In the genomic region with DNA sequence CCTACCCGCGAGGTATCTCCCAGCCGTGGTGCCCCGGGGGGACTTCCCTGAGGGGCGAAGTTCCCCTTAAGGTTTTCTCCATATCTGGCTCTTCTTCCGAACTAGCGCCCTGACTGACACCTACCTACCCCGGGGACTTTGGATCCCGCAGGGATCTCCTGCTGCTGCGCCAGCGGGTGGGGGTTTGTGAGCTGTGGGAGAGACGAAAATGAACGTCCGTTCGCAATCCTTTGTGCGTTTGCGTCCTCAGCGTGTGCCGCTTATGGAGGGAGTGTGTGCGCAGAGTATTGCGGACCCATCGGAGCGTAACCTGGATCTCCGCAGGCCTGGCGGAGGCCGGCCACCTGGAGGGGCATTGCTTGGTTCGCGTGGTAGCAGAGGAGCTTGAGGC, we compare ENCODE assay signal across 1 cellular context.
TF ChIP-seq lines count a peak whose summit lies in the region.

No MANE protein-coding gene starts in this region.

TF ChIP-seq in HEK293, 187 proteins besides CTCF, POLR2A, EP300 and RAD21 (continued from another document and continues in another):
- TF ChIP-seq, protein P1, sequence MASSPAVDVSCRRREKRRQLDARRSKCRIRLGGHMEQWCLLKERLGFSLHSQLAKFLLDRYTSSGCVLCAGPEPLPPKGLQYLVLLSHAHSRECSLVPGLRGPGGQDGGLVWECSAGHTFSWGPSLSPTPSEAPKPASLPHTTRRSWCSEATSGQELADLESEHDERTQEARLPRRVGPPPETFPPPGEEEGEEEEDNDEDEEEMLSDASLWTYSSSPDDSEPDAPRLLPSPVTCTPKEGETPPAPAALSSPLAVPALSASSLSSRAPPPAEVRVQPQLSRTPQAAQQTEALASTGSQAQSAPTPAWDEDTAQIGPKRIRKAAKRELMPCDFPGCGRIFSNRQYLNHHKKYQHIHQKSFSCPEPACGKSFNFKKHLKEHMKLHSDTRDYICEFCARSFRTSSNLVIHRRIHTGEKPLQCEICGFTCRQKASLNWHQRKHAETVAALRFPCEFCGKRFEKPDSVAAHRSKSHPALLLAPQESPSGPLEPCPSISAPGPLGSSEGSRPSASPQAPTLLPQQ (tag by site-specific recombination; IDR thresholded peaks at IDR 0.05), result no peak
- TF ChIP-seq ZNF174 (tag by site-specific recombination; IDR thresholded peaks at IDR 0.05) (no peak), GLIS2 (tag by site-specific recombination; IDR thresholded peaks at IDR 0.05) (peak; percentile 72; the same call in 1 of the 2 replicates), RBAK (tag by site-specific recombination; IDR thresholded peaks at IDR 0.05) (no peak), ZNF433 (tag by site-specific recombination; IDR thresholded peaks at IDR 0.05; ENCODE audit: low read depth) (no peak), ZNF544 (tag by site-specific recombination; IDR thresholded peaks at IDR 0.05) (no peak), GLIS1 (tag by site-specific recombination; IDR thresholded peaks at IDR 0.05) (peak; percentile 71), ZNF747 (tag by site-specific recombination; IDR thresholded peaks at IDR 0.05) (no peak), ZIC2 (tag by site-specific recombination; IDR thresholded peaks at IDR 0.05) (peak; percentile 97), ZNF555 (tag by site-specific recombination; conservative IDR thresholded peaks at IDR 0.05) (no peak), SP2 (tag by site-specific recombination; IDR thresholded peaks at IDR 0.05) (no peak), ZNF423 (tag by site-specific recombination; IDR thresholded peaks at IDR 0.05) (peak; percentile 95), ZNF629 (tag by site-specific recombination; IDR thresholded peaks at IDR 0.05) (no peak), ZNF701 (tag by site-specific recombination; IDR thresholded peaks at IDR 0.05) (no peak), ZNF654 (tag by site-specific recombination; IDR thresholded peaks at IDR 0.05; ENCODE audit: low read depth) (no peak), ZNF335 (tag by site-specific recombination; conservative IDR thresholded peaks at IDR 0.05) (peak; percentile 93), ZNF121 (tag by site-specific recombination; IDR thresholded peaks at IDR 0.05) (no peak), ZNF792 (tag by site-specific recombination; IDR thresholded peaks at IDR 0.05) (no peak), ZBTB20 (tag by site-specific recombination; IDR thresholded peaks at IDR 0.05) (no peak), YY1 (tag by site-specific recombination; IDR thresholded peaks at IDR 0.05) (no peak), ZNF292 (tag by site-specific recombination; IDR thresholded peaks at IDR 0.05; ENCODE audit: borderline replicate concordance, low read depth) (no peak), ZSCAN16 (tag by site-specific recombination; IDR thresholded peaks at IDR 0.05) (no peak), ZNF24 (tag by site-specific recombination; IDR thresholded peaks at IDR 0.05) (no peak), HOXD13 (CRISPR knock-in tag; IDR thresholded peaks at IDR 0.05; ENCODE audit: borderline replicate concordance) (peak; percentile 53; the same call in 1 of the 2 replicates), ZNF670 (tag by site-specific recombination; IDR thresholded peaks at IDR 0.05; ENCODE audit: low read depth) (no peak), ZNF248 (tag by site-specific recombination; IDR thresholded peaks at IDR 0.05) (no peak), ZNF510 (tag by site-specific recombination; IDR thresholded peaks at IDR 0.05; ENCODE audit: insufficient replicate concordance) (no peak), ZBTB1 (tag by site-specific recombination; IDR thresholded peaks at IDR 0.05) (peak; percentile 54; the same call in 1 of the 2 replicates), MEIS1 (CRISPR knock-in tag; IDR thresholded peaks at IDR 0.05; ENCODE audit: borderline replicate concordance) (no peak; the same call in 1 of the 2 replicates), ZNF146 (tag by site-specific recombination; IDR thresholded peaks at IDR 0.05) (no peak), PRDM1 (tag by site-specific recombination; IDR thresholded peaks at IDR 0.05) (no peak), BCL11B (tag by site-specific recombination; IDR thresholded peaks at IDR 0.05; ENCODE audit: low read depth) (no peak), ZNF610 (tag by site-specific recombination; IDR thresholded peaks at IDR 0.05; ENCODE audit: borderline replicate concordance) (no peak), ZFP37 (tag by site-specific recombination; IDR thresholded peaks at IDR 0.05) (no peak), ZNF302 (tag by site-specific recombination; IDR thresholded peaks at IDR 0.05; ENCODE audit: low read depth) (no peak), ZNF2 (tag by site-specific recombination; IDR thresholded peaks at IDR 0.05) (no peak), ZNF366 (tag by site-specific recombination; conservative IDR thresholded peaks at IDR 0.05) (no peak), ZNF311 (tag by site-specific recombination; IDR thresholded peaks at IDR 0.05; ENCODE audit: borderline replicate concordance) (no peak), ZBTB17 (tag by site-specific recombination; IDR thresholded peaks at IDR 0.05) (peak; percentile 8; the same call in 1 of the 2 replicates)
- TF ChIP-seq, protein P2, sequence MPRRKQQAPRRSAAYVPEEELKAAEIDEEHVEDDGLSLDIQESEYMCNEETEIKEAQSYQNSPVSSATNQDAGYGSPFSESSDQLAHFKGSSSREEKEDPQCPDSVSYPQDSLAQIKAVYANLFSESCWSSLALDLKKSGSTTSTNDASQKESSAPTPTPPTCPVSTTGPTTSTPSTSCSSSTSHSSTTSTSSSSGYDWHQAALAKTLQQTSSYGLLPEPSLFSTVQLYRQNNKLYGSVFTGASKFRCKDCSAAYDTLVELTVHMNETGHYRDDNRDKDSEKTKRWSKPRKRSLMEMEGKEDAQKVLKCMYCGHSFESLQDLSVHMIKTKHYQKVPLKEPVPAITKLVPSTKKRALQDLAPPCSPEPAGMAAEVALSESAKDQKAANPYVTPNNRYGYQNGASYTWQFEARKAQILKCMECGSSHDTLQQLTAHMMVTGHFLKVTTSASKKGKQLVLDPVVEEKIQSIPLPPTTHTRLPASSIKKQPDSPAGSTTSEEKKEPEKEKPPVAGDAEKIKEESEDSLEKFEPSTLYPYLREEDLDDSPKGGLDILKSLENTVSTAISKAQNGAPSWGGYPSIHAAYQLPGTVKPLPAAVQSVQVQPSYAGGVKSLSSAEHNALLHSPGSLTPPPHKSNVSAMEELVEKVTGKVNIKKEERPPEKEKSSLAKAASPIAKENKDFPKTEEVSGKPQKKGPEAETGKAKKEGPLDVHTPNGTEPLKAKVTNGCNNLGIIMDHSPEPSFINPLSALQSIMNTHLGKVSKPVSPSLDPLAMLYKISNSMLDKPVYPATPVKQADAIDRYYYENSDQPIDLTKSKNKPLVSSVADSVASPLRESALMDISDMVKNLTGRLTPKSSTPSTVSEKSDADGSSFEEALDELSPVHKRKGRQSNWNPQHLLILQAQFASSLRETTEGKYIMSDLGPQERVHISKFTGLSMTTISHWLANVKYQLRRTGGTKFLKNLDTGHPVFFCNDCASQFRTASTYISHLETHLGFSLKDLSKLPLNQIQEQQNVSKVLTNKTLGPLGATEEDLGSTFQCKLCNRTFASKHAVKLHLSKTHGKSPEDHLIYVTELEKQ (tag by site-specific recombination; IDR thresholded peaks at IDR 0.05; ENCODE audit: borderline replicate concordance), result no peak
- TF ChIP-seq, protein P3, sequence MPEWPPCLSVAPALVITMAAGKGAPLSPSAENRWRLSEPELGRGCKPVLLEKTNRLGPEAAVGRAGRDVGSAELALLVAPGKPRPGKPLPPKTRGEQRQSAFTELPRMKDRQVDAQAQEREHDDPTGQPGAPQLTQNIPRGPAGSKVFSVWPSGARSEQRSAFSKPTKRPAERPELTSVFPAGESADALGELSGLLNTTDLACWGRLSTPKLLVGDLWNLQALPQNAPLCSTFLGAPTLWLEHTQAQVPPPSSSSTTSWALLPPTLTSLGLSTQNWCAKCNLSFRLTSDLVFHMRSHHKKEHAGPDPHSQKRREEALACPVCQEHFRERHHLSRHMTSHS (tag by site-specific recombination; IDR thresholded peaks at IDR 0.05), result no peak
- TF ChIP-seq, protein P4, sequence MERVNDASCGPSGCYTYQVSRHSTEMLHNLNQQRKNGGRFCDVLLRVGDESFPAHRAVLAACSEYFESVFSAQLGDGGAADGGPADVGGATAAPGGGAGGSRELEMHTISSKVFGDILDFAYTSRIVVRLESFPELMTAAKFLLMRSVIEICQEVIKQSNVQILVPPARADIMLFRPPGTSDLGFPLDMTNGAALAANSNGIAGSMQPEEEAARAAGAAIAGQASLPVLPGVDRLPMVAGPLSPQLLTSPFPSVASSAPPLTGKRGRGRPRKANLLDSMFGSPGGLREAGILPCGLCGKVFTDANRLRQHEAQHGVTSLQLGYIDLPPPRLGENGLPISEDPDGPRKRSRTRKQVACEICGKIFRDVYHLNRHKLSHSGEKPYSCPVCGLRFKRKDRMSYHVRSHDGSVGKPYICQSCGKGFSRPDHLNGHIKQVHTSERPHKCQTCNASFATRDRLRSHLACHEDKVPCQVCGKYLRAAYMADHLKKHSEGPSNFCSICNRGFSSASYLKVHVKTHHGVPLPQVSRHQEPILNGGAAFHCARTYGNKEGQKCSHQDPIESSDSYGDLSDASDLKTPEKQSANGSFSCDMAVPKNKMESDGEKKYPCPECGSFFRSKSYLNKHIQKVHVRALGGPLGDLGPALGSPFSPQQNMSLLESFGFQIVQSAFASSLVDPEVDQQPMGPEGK (tag by site-specific recombination; IDR thresholded peaks at IDR 0.05), result 0 out of 2 replicates have a peak, but pooled peaks have one; percentile 32
- TF ChIP-seq, protein P5, sequence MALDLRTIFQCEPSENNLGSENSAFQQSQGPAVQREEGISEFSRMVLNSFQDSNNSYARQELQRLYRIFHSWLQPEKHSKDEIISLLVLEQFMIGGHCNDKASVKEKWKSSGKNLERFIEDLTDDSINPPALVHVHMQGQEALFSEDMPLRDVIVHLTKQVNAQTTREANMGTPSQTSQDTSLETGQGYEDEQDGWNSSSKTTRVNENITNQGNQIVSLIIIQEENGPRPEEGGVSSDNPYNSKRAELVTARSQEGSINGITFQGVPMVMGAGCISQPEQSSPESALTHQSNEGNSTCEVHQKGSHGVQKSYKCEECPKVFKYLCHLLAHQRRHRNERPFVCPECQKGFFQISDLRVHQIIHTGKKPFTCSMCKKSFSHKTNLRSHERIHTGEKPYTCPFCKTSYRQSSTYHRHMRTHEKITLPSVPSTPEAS (tag by site-specific recombination; IDR thresholded peaks at IDR 0.05), result peak; percentile 47
- TF ChIP-seq, protein P6, sequence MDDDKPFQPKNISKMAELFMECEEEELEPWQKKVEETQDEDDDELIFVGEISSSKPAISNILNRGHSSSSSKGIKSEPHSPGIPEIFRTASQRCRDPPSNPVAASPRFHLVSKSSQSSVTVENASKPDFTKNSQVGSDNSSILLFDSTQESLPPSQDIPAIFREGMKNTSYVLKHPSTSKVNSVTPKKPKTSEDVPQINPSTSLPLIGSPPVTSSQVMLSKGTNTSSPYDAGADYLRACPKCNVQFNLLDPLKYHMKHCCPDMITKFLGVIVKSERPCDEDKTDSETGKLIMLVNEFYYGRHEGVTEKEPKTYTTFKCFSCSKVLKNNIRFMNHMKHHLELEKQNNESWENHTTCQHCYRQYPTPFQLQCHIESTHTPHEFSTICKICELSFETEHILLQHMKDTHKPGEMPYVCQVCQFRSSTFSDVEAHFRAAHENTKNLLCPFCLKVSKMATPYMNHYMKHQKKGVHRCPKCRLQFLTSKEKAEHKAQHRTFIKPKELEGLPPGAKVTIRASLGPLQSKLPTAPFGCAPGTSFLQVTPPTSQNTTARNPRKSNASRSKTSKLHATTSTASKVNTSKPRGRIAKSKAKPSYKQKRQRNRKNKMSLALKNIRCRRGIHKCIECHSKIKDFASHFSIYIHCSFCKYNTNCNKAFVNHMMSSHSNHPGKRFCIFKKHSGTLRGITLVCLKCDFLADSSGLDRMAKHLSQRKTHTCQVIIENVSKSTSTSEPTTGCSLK (tag by site-specific recombination; IDR thresholded peaks at IDR 0.05), result no peak
- TF ChIP-seq, protein P7, sequence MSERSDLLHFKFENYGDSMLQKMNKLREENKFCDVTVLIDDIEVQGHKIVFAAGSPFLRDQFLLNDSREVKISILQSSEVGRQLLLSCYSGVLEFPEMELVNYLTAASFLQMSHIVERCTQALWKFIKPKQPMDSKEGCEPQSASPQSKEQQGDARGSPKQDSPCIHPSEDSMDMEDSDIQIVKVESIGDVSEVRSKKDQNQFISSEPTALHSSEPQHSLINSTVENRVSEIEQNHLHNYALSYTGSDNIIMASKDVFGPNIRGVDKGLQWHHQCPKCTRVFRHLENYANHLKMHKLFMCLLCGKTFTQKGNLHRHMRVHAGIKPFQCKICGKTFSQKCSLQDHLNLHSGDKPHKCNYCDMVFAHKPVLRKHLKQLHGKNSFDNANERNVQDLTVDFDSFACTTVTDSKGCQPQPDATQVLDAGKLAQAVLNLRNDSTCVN (tag by site-specific recombination; optimal IDR thresholded peaks at IDR 0.05), result no peak
- TF ChIP-seq, protein P8, sequence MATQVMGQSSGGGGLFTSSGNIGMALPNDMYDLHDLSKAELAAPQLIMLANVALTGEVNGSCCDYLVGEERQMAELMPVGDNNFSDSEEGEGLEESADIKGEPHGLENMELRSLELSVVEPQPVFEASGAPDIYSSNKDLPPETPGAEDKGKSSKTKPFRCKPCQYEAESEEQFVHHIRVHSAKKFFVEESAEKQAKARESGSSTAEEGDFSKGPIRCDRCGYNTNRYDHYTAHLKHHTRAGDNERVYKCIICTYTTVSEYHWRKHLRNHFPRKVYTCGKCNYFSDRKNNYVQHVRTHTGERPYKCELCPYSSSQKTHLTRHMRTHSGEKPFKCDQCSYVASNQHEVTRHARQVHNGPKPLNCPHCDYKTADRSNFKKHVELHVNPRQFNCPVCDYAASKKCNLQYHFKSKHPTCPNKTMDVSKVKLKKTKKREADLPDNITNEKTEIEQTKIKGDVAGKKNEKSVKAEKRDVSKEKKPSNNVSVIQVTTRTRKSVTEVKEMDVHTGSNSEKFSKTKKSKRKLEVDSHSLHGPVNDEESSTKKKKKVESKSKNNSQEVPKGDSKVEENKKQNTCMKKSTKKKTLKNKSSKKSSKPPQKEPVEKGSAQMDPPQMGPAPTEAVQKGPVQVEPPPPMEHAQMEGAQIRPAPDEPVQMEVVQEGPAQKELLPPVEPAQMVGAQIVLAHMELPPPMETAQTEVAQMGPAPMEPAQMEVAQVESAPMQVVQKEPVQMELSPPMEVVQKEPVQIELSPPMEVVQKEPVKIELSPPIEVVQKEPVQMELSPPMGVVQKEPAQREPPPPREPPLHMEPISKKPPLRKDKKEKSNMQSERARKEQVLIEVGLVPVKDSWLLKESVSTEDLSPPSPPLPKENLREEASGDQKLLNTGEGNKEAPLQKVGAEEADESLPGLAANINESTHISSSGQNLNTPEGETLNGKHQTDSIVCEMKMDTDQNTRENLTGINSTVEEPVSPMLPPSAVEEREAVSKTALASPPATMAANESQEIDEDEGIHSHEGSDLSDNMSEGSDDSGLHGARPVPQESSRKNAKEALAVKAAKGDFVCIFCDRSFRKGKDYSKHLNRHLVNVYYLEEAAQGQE (tag by site-specific recombination; IDR thresholded peaks at IDR 0.05), result no peak
- TF ChIP-seq, protein P9, sequence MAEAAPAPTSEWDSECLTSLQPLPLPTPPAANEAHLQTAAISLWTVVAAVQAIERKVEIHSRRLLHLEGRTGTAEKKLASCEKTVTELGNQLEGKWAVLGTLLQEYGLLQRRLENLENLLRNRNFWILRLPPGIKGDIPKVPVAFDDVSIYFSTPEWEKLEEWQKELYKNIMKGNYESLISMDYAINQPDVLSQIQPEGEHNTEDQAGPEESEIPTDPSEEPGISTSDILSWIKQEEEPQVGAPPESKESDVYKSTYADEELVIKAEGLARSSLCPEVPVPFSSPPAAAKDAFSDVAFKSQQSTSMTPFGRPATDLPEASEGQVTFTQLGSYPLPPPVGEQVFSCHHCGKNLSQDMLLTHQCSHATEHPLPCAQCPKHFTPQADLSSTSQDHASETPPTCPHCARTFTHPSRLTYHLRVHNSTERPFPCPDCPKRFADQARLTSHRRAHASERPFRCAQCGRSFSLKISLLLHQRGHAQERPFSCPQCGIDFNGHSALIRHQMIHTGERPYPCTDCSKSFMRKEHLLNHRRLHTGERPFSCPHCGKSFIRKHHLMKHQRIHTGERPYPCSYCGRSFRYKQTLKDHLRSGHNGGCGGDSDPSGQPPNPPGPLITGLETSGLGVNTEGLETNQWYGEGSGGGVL (tag by site-specific recombination; IDR thresholded peaks at IDR 0.05), result no peak
